Comparison of ENCODE assay signal across 15 cellular contexts in genomic region chr7:157554393-157555238, GRCh38.
"Had no signal": no experiment of that assay in that cellular context is flagged by ENCODE, and none has a peak within 500 bp of the region (broad histone marks: within the 10 kb centered on the region; RNA-seq: fewer than 3 reads in every experiment).

No MANE protein-coding gene starts in this region.

- H3K27me3 ChIP-seq: breast epithelium, dorsolateral prefrontal cortex, esophagus muscularis mucosa, stomach had no signal

- H3K4me3 Mint-ChIP-seq: activated CD4-positive, alpha-beta T cell treated with anti-CD3 and anti-CD28 coated beads for 36 hours; activated CD8-positive, alpha-beta T cell treated with anti-CD3 and anti-CD28 coated beads for 36 hours; activated naive CD8-positive, alpha-beta T cell; activated T-helper 17 cell treated with anti-CD3 and anti-CD28 coated beads, Interleukin-2, amount 50 U/mL, for 72 hours; T-cell had no signal

- H3K27ac ChIP-seq: breast epithelium, dorsolateral prefrontal cortex, esophagus muscularis mucosa, skin epidermis, stomach, VCaP had no signal

- H3K9me3 ChIP-seq: esophagus muscularis mucosa, stomach had no signal

- H3K36me3 Mint-ChIP-seq: activated naive CD8-positive, alpha-beta T cell; T-cell had no signal

- H3K4me1 Mint-ChIP-seq: activated CD4-positive, alpha-beta T cell treated with anti-CD3 and anti-CD28 coated beads for 36 hours; activated T-helper 17 cell treated with anti-CD3 and anti-CD28 coated beads, Interleukin-2, amount 50 U/mL, for 72 hours; neural crest cell had no signal

- H3K27ac Mint-ChIP-seq: activated CD4-positive, alpha-beta T cell treated with anti-CD3 and anti-CD28 coated beads for 36 hours; activated CD8-positive, alpha-beta T cell treated with anti-CD3 and anti-CD28 coated beads for 36 hours; activated naive CD8-positive, alpha-beta T cell; activated T-helper 17 cell treated with anti-CD3 and anti-CD28 coated beads, Interleukin-2, amount 50 U/mL, for 72 hours; T-cell had no signal

- H3K36me3 ChIP-seq: breast epithelium had no signal

- H3K4me1 ChIP-seq: breast epithelium, esophagus muscularis mucosa, stomach had no signal

- H3K9me3 Mint-ChIP-seq: activated CD8-positive, alpha-beta T cell treated with anti-CD3 and anti-CD28 coated beads for 36 hours; activated T-helper 17 cell treated with anti-CD3 and anti-CD28 coated beads, Interleukin-2, amount 50 U/mL, for 72 hours; neural crest cell; T-cell had no signal

- H3K27me3 Mint-ChIP-seq: activated CD4-positive, alpha-beta T cell treated with anti-CD3 and anti-CD28 coated beads for 36 hours; activated CD8-positive, alpha-beta T cell treated with anti-CD3 and anti-CD28 coated beads for 36 hours; activated naive CD8-positive, alpha-beta T cell; activated T-helper 17 cell treated with anti-CD3 and anti-CD28 coated beads, Interleukin-2, amount 50 U/mL, for 72 hours; T-cell had no signal

- H3K4me3 ChIP-seq: breast epithelium, dorsolateral prefrontal cortex, esophagus muscularis mucosa, skin epidermis, stomach had no signal

- DNase-seq: activated CD4-positive, alpha-beta T cell treated with anti-CD3 and anti-CD28 coated beads for 36 hours; activated CD8-positive, alpha-beta T cell treated with anti-CD3 and anti-CD28 coated beads for 36 hours; activated T-cell treated with anti-CD3 and anti-CD28 coated beads for 4 hours; anterior cingulate cortex; hypothalamus; stomach; T-cell had no signal

- ATAC-seq: activated CD4-positive, alpha-beta T cell treated with anti-CD3 and anti-CD28 coated beads for 36 hours; activated CD8-positive, alpha-beta T cell treated with anti-CD3 and anti-CD28 coated beads for 36 hours; activated T-helper 17 cell treated with anti-CD3 and anti-CD28 coated beads, Interleukin-2, amount 50 U/mL, for 72 hours; T-cell had no signal
